28 cellular contexts compared by ENCODE assay signal in genomic region chr3:69669070-69669469, GRCh38.
"Had no signal": no experiment of that assay in that cellular context is flagged by ENCODE, and none has a peak within 500 bp of the region (broad histone marks: within the 10 kb centered on the region; RNA-seq: fewer than 3 reads in every experiment).

No MANE protein-coding gene starts in this region.

- H3K27me3 ChIP-seq: ascending aorta, brain microvascular endothelial cell, esophagus muscularis mucosa, sigmoid colon, stomach, suprapubic skin, tibial nerve had no signal

- H3K36me3 Mint-ChIP-seq: activated naive CD8-positive, alpha-beta T cell treated with anti-CD3 and anti-CD28 coated beads for 36 hours; natural killer cell treated with Interleukin-12 subunit alpha and Interleukin-12 subunit beta and Interleukin-15 and Interleukin-18, amount 100 ng/mL, for 72 hours; stimulated activated naive B cell treated with anti-CD40 and anti-IgM and Interleukin-4, amounts not matched to agents 10 μg/mL and 1 μg/mL and 100 μg/mL, for 72 hours; T-cell had no signal

- H3K27ac Mint-ChIP-seq: activated CD4-positive, alpha-beta T cell treated with anti-CD3 and anti-CD28 coated beads for 36 hours; activated naive CD8-positive, alpha-beta T cell treated with anti-CD3 and anti-CD28 coated beads for 36 hours; natural killer cell treated with Interleukin-12 subunit alpha and Interleukin-12 subunit beta and Interleukin-15 and Interleukin-18, amount 100 ng/mL, for 72 hours; stimulated activated naive B cell treated with anti-CD40 and anti-IgM and Interleukin-4, amounts not matched to agents 10 μg/mL and 1 μg/mL and 100 μg/mL, for 72 hours; T-cell; T-helper 2 cell treated with Interferon-gamma antibody and Interleukin-4, amounts not matched to agents 5 μg/mL and 100 μg/mL, for 36 hours had no signal

- FAIRE-seq: islet of Langerhans had no signal

- H3K4me3 ChIP-seq: ascending aorta, esophagus muscularis mucosa, left ventricle myocardium inferior, lung, mucosa of descending colon, sigmoid colon, smooth muscle cell, stomach, suprapubic skin, tibial nerve had no signal

- H3K36me3 ChIP-seq: ascending aorta, brain microvascular endothelial cell, esophagus muscularis mucosa, left ventricle myocardium inferior, sigmoid colon, stomach, suprapubic skin, tibial nerve had no signal

- H3K9me3 ChIP-seq: ascending aorta, esophagus muscularis mucosa, mucosa of descending colon, sigmoid colon, stomach, tibial nerve had no signal

- H3K4me3 Mint-ChIP-seq: activated CD4-positive, alpha-beta T cell treated with anti-CD3 and anti-CD28 coated beads for 36 hours; activated naive CD8-positive, alpha-beta T cell treated with anti-CD3 and anti-CD28 coated beads for 36 hours; dendritic cell treated with granulocyte-macrophage colony-stimulating factor and Interleukin-4, amounts not matched to agents 40 ng/mL and 50 ng/mL, for 4 days; natural killer cell treated with Interleukin-12 subunit alpha and Interleukin-12 subunit beta and Interleukin-15 and Interleukin-18, amount 100 ng/mL, for 72 hours; stimulated activated naive B cell treated with anti-CD40 and anti-IgM and Interleukin-4, amounts not matched to agents 10 μg/mL and 1 μg/mL and 100 μg/mL, for 72 hours; T-cell; T-helper 2 cell treated with Interferon-gamma antibody and Interleukin-4, amounts not matched to agents 5 μg/mL and 100 μg/mL, for 36 hours had no signal

- DNase-seq: activated CD4-positive, alpha-beta T cell treated with anti-CD3 and anti-CD28 coated beads for 36 hours; activated CD4-positive, alpha-beta T cell treated with anti-CD3 and anti-CD28 coated beads, Interleukin-2, amount 50 U/mL, for 4 hours; activated CD4-positive, CD25-positive, alpha-beta regulatory T cell; activated effector memory CD4-positive, alpha-beta T cell treated with Interleukin-2 at 50 U/mL for 16 hours; activated naive CD4-positive, alpha-beta T cell treated with Interleukin-2 at 50 U/mL for 16 hours; activated naive CD8-positive, alpha-beta T cell treated with anti-CD3 and anti-CD28 coated beads for 36 hours; activated T-cell treated with anti-CD3 and anti-CD28 coated beads for 4 hours; brain microvascular endothelial cell; caudate nucleus; effector memory CD4-positive, alpha-beta T cell; left ventricle myocardium inferior; mucosa of descending colon; sigmoid colon; stimulated activated CD4-positive, alpha-beta T cell treated with anti-CD3 and anti-CD28 coated beads, Interleukin-2, amount 100 ng/mL, for 24 hours; stimulated activated naive B cell treated with anti-CD40 and anti-IgM and Interleukin-4, amounts not matched to agents 10 μg/mL and 1 μg/mL and 100 μg/mL, for 72 hours; stomach; T-cell had no signal

- H3K27ac ChIP-seq: ascending aorta, brain microvascular endothelial cell, esophagus muscularis mucosa, foreskin keratinocyte, left ventricle myocardium inferior, sigmoid colon, stomach, suprapubic skin, tibial nerve had no signal

- H3K4me2 ChIP-seq: smooth muscle cell had no signal

- ATAC-seq: activated CD4-positive, alpha-beta T cell treated with anti-CD3 and anti-CD28 coated beads for 36 hours; foreskin keratinocyte; natural killer cell treated with Interleukin-12 subunit alpha and Interleukin-12 subunit beta and Interleukin-15 and Interleukin-18, amount 100 ng/mL, for 72 hours; stimulated activated naive B cell treated with anti-CD40 and anti-IgM and Interleukin-4, amounts not matched to agents 10 μg/mL and 1 μg/mL and 100 μg/mL, for 72 hours; T-cell had no signal

- H3K4me1 ChIP-seq: ascending aorta, foreskin keratinocyte had no signal

- H3K4me1 Mint-ChIP-seq: activated CD4-positive, alpha-beta T cell treated with anti-CD3 and anti-CD28 coated beads for 36 hours; activated naive CD8-positive, alpha-beta T cell treated with anti-CD3 and anti-CD28 coated beads for 36 hours; stimulated activated naive B cell treated with anti-CD40 and anti-IgM and Interleukin-4, amounts not matched to agents 10 μg/mL and 1 μg/mL and 100 μg/mL, for 72 hours; T-cell had no signal

- H3K27me3 Mint-ChIP-seq: activated CD4-positive, alpha-beta T cell treated with anti-CD3 and anti-CD28 coated beads for 36 hours; activated naive CD8-positive, alpha-beta T cell treated with anti-CD3 and anti-CD28 coated beads for 36 hours; dendritic cell treated with granulocyte-macrophage colony-stimulating factor and Interleukin-4, amounts not matched to agents 40 ng/mL and 50 ng/mL, for 4 days; natural killer cell treated with Interleukin-12 subunit alpha and Interleukin-12 subunit beta and Interleukin-15 and Interleukin-18, amount 100 ng/mL, for 72 hours; stimulated activated naive B cell treated with anti-CD40 and anti-IgM and Interleukin-4, amounts not matched to agents 10 μg/mL and 1 μg/mL and 100 μg/mL, for 72 hours; T-cell had no signal

- H3K9me3 Mint-ChIP-seq: activated naive CD8-positive, alpha-beta T cell treated with anti-CD3 and anti-CD28 coated beads for 36 hours; dendritic cell treated with granulocyte-macrophage colony-stimulating factor and Interleukin-4, amounts not matched to agents 40 ng/mL and 50 ng/mL, for 4 days; natural killer cell treated with Interleukin-12 subunit alpha and Interleukin-12 subunit beta and Interleukin-15 and Interleukin-18, amount 100 ng/mL, for 72 hours; stimulated activated naive B cell treated with anti-CD40 and anti-IgM and Interleukin-4, amounts not matched to agents 10 μg/mL and 1 μg/mL and 100 μg/mL, for 72 hours; T-cell; T-helper 2 cell treated with Interferon-gamma antibody and Interleukin-4, amounts not matched to agents 5 μg/mL and 100 μg/mL, for 36 hours had no signal
